Comparison of ENCODE assay signal across 14 cellular contexts in the genomic region with DNA sequence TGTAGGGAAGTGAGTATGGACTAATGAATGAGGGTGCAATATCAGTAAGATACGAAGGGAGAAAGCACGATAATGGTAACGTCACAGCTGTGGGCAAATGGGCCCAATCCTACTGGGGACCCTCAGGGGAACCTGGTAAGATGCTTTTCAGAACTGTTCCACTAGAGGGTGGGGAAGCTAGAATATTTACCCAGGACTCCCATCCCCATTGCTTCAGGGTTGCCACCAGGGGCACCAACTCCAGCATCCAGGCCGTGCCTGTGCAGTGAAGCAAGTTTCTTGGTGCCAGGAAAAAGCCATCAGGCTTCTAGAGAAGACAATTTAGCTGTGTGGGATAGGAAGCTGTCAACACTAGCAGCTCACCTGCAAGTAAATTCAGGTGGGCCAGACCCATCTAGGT.
DNase-seq lines count a peak whose midpoint lies in the region; ATAC-seq and TF ChIP-seq lines count a peak whose summit lies in the region.
"Had no signal": no experiment of that assay in that cellular context is flagged by ENCODE, and none has a peak within 500 bp of the region (broad histone marks: within the 10 kb centered on the region; RNA-seq: fewer than 3 reads in every experiment).

No MANE protein-coding gene starts in this region.

- H3K9me3 Mint-ChIP-seq in endodermal cell = no peaks in the 10 kb centered on the region
- no peaks in the 10 kb centered on the region for H3K9me3 Mint-ChIP-seq in activated CD4-positive, alpha-beta T cell treated with anti-CD3 and anti-CD28 coated beads, Interleukin-2, amount 10 ng/mL, durations not matched to agents 7 days and 5 days

- TF ChIP-seq POLR2A in NB4 (IDR thresholded peaks at IDR 0.05; ENCODE audit: extremely low read depth, insufficient read length) (no peak), gastrocnemius medialis (IDR thresholded peaks at IDR 0.05) (no peak)

- H3K27ac ChIP-seq in endodermal cell (ENCODE audit: low read depth, low read length) (no peak overlapping the region), gastrocnemius medialis (no peak overlapping the region)
- H3K27ac ChIP-seq: esophagus muscularis mucosa had no signal

- no peaks in the 10 kb centered on the region for H3K36me3 Mint-ChIP-seq in endodermal cell (ENCODE audit: low read depth)
- H3K36me3 Mint-ChIP-seq in activated CD4-positive, alpha-beta T cell treated with anti-CD3 and anti-CD28 coated beads, Interleukin-2, amount 10 ng/mL, durations not matched to agents 7 days and 5 days (ENCODE audit: low read depth) = no peaks in the 10 kb centered on the region

- CTCF ChIA-PET in activated CD4-positive, alpha-beta T cell treated with anti-CD3 and anti-CD28 coated beads, Interleukin-2, amount 10 ng/mL, durations not matched to agents 7 days and 5 days (lab: Charles Lee) = interaction anchor here (0.5 kb wide), 1 partner anchor 281 kb away, joined by 3 read pairs; no protein-coding TSS in a partner anchor

- no peaks in the 10 kb centered on the region for H3K36me3 ChIP-seq in endodermal cell (ENCODE audit: control insufficient read depth, insufficient read depth, low read length)
- H3K36me3 ChIP-seq in gastrocnemius medialis = no peaks in the 10 kb centered on the region
- H3K36me3 ChIP-seq: esophagus muscularis mucosa had no signal

- H3K4me1 ChIP-seq in endodermal cell (ENCODE audit: control insufficient read depth, insufficient read depth, low read length) (peaks cover 14% of the 10 kb centered on the region), gastrocnemius medialis (no peaks in the 10 kb centered on the region)
- H3K4me1 ChIP-seq: esophagus muscularis mucosa had no signal

- H3K4me3 Mint-ChIP-seq in endodermal cell = no peak overlapping the region
- H3K4me3 Mint-ChIP-seq in activated CD4-positive, alpha-beta T cell treated with anti-CD3 and anti-CD28 coated beads, Interleukin-2, amount 10 ng/mL, durations not matched to agents 7 days and 5 days = no peak overlapping the region

- H3K9me3 ChIP-seq in endodermal cell (ENCODE audit: control insufficient read depth, low read length) = no peaks in the 10 kb centered on the region
- H3K9me3 ChIP-seq in gastrocnemius medialis = no peaks in the 10 kb centered on the region
- H3K9me3 ChIP-seq: esophagus muscularis mucosa had no signal

- H3K27me3 ChIP-seq in endodermal cell (ENCODE audit: control insufficient read depth, insufficient read depth, low read length, poor library complexity, severe bottlenecking) = no peaks in the 10 kb centered on the region
- no peaks in the 10 kb centered on the region for H3K27me3 ChIP-seq in gastrocnemius medialis
- H3K27me3 ChIP-seq: esophagus muscularis mucosa had no signal

- H3K9ac ChIP-seq in endodermal cell (ENCODE audit: extremely low read depth, low read length, poor library complexity, severe bottlenecking) = no peak overlapping the region

- intact Hi-C loops in gastrocnemius medialis (cut with DNase I; ENCODE audit: low total_unique reads) = no loop called here

- H3K27ac Mint-ChIP-seq in endodermal cell = no peak overlapping the region
- H3K27ac Mint-ChIP-seq in activated CD4-positive, alpha-beta T cell treated with anti-CD3 and anti-CD28 coated beads, Interleukin-2, amount 10 ng/mL, durations not matched to agents 7 days and 5 days = no peak overlapping the region

- 68 to 80% methylated on average over 3 to 4 of the region's 4 CpGs for WGBS in endodermal cell (ENCODE audit: insufficient coverage in 1 of 2, insufficient read length in 1 of 2), 2 experiments

- H3K4me3 ChIP-seq in GM12865 (ENCODE audit: low read depth, low read length) = no peak overlapping the region
- no peak overlapping the region for H3K4me3 ChIP-seq in NB4 (ENCODE audit: low read depth, low read length)
- no peak overlapping the region for H3K4me3 ChIP-seq in endodermal cell (ENCODE audit: low read length)
- no peak overlapping the region for H3K4me3 ChIP-seq in gastrocnemius medialis
- H3K4me3 ChIP-seq: esophagus muscularis mucosa, lung had no signal

- H3K27me3 Mint-ChIP-seq in endodermal cell (ENCODE audit: insufficient read depth) = peaks cover under 1% of the 10 kb centered on the region
- H3K27me3 Mint-ChIP-seq in activated CD4-positive, alpha-beta T cell treated with anti-CD3 and anti-CD28 coated beads, Interleukin-2, amount 10 ng/mL, durations not matched to agents 7 days and 5 days = no peaks in the 10 kb centered on the region

- POLR2A ChIA-PET in activated CD4-positive, alpha-beta T cell treated with anti-CD3 and anti-CD28 coated beads, Interleukin-2, amount 10 ng/mL, durations not matched to agents 7 days and 5 days (lab: Charles Lee) = no interaction called here

- TF ChIP-seq CTCF in GM12865 (IDR thresholded peaks at IDR 0.05; ENCODE audit: insufficient read depth, low read depth, low read length, missing control alignments) (peak; percentile 28), NB4 (IDR thresholded peaks at IDR 0.05; ENCODE audit: low read depth, low read length) (peak; percentile 42), endodermal cell (conservative IDR thresholded peaks at IDR 0.05) (peak; percentile 92), gastrocnemius medialis (IDR thresholded peaks at IDR 0.05 in 4 of 5, conservative IDR thresholded peaks at IDR 0.05 in 1 of 5) (no peak)

- H3K4me1 Mint-ChIP-seq in endodermal cell = peaks cover 38% of the 10 kb centered on the region
- H3K4me1 Mint-ChIP-seq in activated CD4-positive, alpha-beta T cell treated with anti-CD3 and anti-CD28 coated beads, Interleukin-2, amount 10 ng/mL, durations not matched to agents 7 days and 5 days = no peaks in the 10 kb centered on the region

- ATAC-seq in gastrocnemius medialis = no peak

- in situ Hi-C loops in ACHN (cut with HindIII; ENCODE audit: low pct_ligation_motif_present, low pct_unique_long_range_greater_than_20kb, low sequenced_read_pairs) = no loop called here
- in situ Hi-C loops in gastrocnemius medialis (cut with MboI; ENCODE audit: low sequenced_read_pairs in 4 of 4) = no loop called here

- DNase-seq in ACHN = peak; percentile 24
- peak; percentile 33 for DNase-seq in GM12865 (ENCODE audit: low read depth)
- DNase-seq in NB4 (ENCODE audit: low read depth) = peak; percentile 40
- DNase-seq in endodermal cell = peak; percentile 82
- no peak for DNase-seq in activated T-cell treated with anti-CD3 and anti-CD28 coated beads, Interleukin-2, amount 50 U/mL, for 48 hours
- no peak for DNase-seq in gastrocnemius medialis
- no peak for DNase-seq in NCI-H1417 treated with DMSO at 0.1 percent for 48 hours (lab: John Stamatoyannopoulos, UW)
- no peak for DNase-seq in activated CD4-positive, alpha-beta T cell treated with anti-CD3 and anti-CD28 coated beads, Interleukin-2, amount 10 ng/mL, durations not matched to agents 7 days and 5 days
- DNase-seq: activated CD4-positive, alpha-beta T cell treated with anti-CD3 and anti-CD28 coated beads, Interleukin-2, amount 50 U/mL, for 4 hours; IMR-90; OCI-M1; retina had no signal

Comparison
In these comparisons a context has a peak if more than half of its experiments do, and no peak if none do; other contexts are left out.
1. DNase-seq: peak in ACHN (single experiment), GM12865 (single experiment), NB4 (single experiment) and endodermal cell (single experiment); none in activated T-cell treated with anti-CD3 and anti-CD28 coated beads, Interleukin-2, amount 50 U/mL, for 48 hours (0 of 2), gastrocnemius medialis (0 of 2), NCI-H1417 treated with DMSO at 0.1 percent for 48 hours (single experiment) and activated CD4-positive, alpha-beta T cell treated with anti-CD3 and anti-CD28 coated beads, Interleukin-2, amount 10 ng/mL, durations not matched to agents 7 days and 5 days (single experiment).
2. CTCF ChIP-seq: peak in GM12865 (single experiment), NB4 (single experiment) and endodermal cell (single experiment); none in gastrocnemius medialis (0 of 5).